8 cellular contexts compared by ENCODE assay signal in the genomic region with DNA sequence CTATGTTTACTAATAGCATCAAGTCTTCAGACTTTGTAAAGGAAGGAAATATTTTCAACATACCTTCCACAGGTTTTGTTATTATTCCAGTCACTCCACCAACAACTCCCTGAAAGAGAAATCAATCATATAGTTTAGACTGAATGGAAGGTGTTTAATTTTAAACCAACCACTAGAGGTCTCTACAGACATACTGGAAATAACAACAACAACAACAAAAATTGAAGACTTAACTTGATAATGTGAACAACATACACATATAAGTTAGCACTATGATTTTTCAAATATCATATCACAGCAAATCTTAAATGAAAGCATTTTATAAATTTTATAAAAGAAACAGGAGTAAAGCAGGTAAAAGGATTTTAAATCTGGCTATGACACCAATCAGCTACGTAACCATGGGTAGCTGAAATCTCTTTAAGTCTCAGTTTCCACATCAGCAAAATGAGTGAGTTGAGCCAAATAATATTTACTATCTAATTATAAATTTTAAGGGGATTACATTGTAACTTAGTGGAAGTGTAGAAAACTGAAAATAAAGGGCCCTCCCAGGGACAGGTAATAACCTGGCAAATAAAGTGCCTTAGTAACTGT.
A peak's percentile ranks its signal among the peaks of the same experiment; 100 is the strongest.
DNase-seq lines count a peak whose midpoint lies in the region; ATAC-seq, FAIRE-seq and TF ChIP-seq lines count a peak whose summit lies in the region.

No MANE protein-coding gene starts in this region.

- FAIRE-seq in colon (lab: Jason Lieb, UNC), result peak; percentile 47

- H3K27ac Mint-ChIP-seq in osteocyte (ENCODE audit: unreplicated experiment), result no peak overlapping the region
- H3K27ac Mint-ChIP-seq in stimulated activated effector memory CD8-positive, alpha-beta T cell treated with anti-CD3 and anti-CD28 coated beads, Interleukin-12 subunit alpha, Interleukin-12 subunit beta, amount 100 ng/mL, for 72 hours, result no peak overlapping the region

- H3K4me1 Mint-ChIP-seq in osteocyte (ENCODE audit: unreplicated experiment), result no peaks in the 10 kb centered on the region
- no peaks in the 10 kb centered on the region for H3K4me1 Mint-ChIP-seq in stimulated activated effector memory CD8-positive, alpha-beta T cell treated with anti-CD3 and anti-CD28 coated beads, Interleukin-12 subunit alpha, Interleukin-12 subunit beta, amount 100 ng/mL, for 72 hours

- H3K27me3 Mint-ChIP-seq in osteocyte (ENCODE audit: unreplicated experiment), result no peaks in the 10 kb centered on the region

- H3K36me3 Mint-ChIP-seq in osteocyte (ENCODE audit: unreplicated experiment), result peaks cover 29% of the 10 kb centered on the region
- H3K36me3 Mint-ChIP-seq in stimulated activated effector memory CD8-positive, alpha-beta T cell treated with anti-CD3 and anti-CD28 coated beads, Interleukin-12 subunit alpha, Interleukin-12 subunit beta, amount 100 ng/mL, for 72 hours, result peaks cover 97% of the 10 kb centered on the region

- H3K9me3 Mint-ChIP-seq in osteocyte (ENCODE audit: unreplicated experiment), result no peaks in the 10 kb centered on the region
- H3K9me3 Mint-ChIP-seq in stimulated activated effector memory CD8-positive, alpha-beta T cell treated with anti-CD3 and anti-CD28 coated beads, Interleukin-12 subunit alpha, Interleukin-12 subunit beta, amount 100 ng/mL, for 72 hours, result no peaks in the 10 kb centered on the region

- peak; percentile 12 for DNase-seq in NCI-H2029 treated with DMSO at 0.1 percent for 48 hours (lab: John Stamatoyannopoulos, UW)
- no peak for DNase-seq in NCI-H2029 (lab: John Stamatoyannopoulos, UW)
- DNase-seq in NCI-H2227 (lab: John Stamatoyannopoulos, UW; ENCODE audit: unreplicated experiment), result peak; percentile 1
- no peak for DNase-seq in osteocyte (ENCODE audit: extremely low spot score, unreplicated experiment)
- DNase-seq in activated naive CD4-positive, alpha-beta T cell treated with anti-CD3 and anti-CD28 coated beads, Interleukin-2, amount 50 U/mL, for 16 hours, result no peak
- DNase-seq in HuH-7 (ENCODE audit: low spot score), result no peak
- DNase-seq in stimulated activated effector memory CD8-positive, alpha-beta T cell treated with anti-CD3 and anti-CD28 coated beads, Interleukin-12 subunit alpha, Interleukin-12 subunit beta, amount 100 ng/mL, for 72 hours (ENCODE audit: low spot score in 2 of 2), result no peak

- H3K4me3 Mint-ChIP-seq in osteocyte (ENCODE audit: unreplicated experiment), result no peak overlapping the region
- H3K4me3 Mint-ChIP-seq in stimulated activated effector memory CD8-positive, alpha-beta T cell treated with anti-CD3 and anti-CD28 coated beads, Interleukin-12 subunit alpha, Interleukin-12 subunit beta, amount 100 ng/mL, for 72 hours, result no peak overlapping the region

- peak; percentile 65 for TF ChIP-seq CTCF in osteocyte (IDR thresholded peaks at IDR 0.05)

- no peak for ATAC-seq in stimulated activated effector memory CD8-positive, alpha-beta T cell treated with anti-CD3 and anti-CD28 coated beads, Interleukin-12 subunit alpha, Interleukin-12 subunit beta, amount 100 ng/mL, for 72 hours

Comparison
In these comparisons a context has a peak if more than half of its experiments do, and no peak if none do; other contexts are left out.
1. DNase-seq: peak in NCI-H2029 treated with DMSO at 0.1 percent for 48 hours (single experiment) and NCI-H2227 (single experiment); none in NCI-H2029 (single experiment), osteocyte (single experiment), activated naive CD4-positive, alpha-beta T cell treated with anti-CD3 and anti-CD28 coated beads, Interleukin-2, amount 50 U/mL, for 16 hours (single experiment), HuH-7 (single experiment) and stimulated activated effector memory CD8-positive, alpha-beta T cell treated with anti-CD3 and anti-CD28 coated beads, Interleukin-12 subunit alpha, Interleukin-12 subunit beta, amount 100 ng/mL, for 72 hours (0 of 2).